In genomic region chr17:81406117-81406953, GRCh38 we compare ENCODE assay signal across 13 cellular contexts. TPM values are rescaled to one million over a fixed set of nuclear protein-coding genes. Genes with fewer than 3 reads are reported as not detected.
A peak's percentile ranks its signal among the peaks of the same experiment; 100 is the strongest.
DNase-seq lines count a peak whose midpoint lies in the region; ATAC-seq and TF ChIP-seq lines count a peak whose summit lies in the region.
"Had no signal": no experiment of that assay in that cellular context is flagged by ENCODE, and none has a peak within 500 bp of the region (broad histone marks: within the 10 kb centered on the region; RNA-seq: fewer than 3 reads in every experiment).

No MANE protein-coding gene starts in this region.

- no peak overlapping the region for H2AFZ ChIP-seq in ACC112 (ENCODE audit: low read length, unreplicated experiment)

- H3K9ac ChIP-seq in rectal smooth muscle tissue (ENCODE audit: low read length) = no peak overlapping the region

- H3K27ac ChIP-seq in ACC112 (ENCODE audit: low read depth, low read length) (peak overlapping the region; percentile 28; the same call in 1 of the 2 replicates), rectal smooth muscle tissue (ENCODE audit: low read depth, low read length) (no peak overlapping the region)

- ATAC-seq in sciatic nerve (no peak), GM21381 (IDR thresholded peaks at IDR 0.05; ENCODE audit: unreplicated experiment) (no peak)

- H3K4me3 ChIP-seq in ACC112 (ENCODE audit: low read depth, low read length) (no peak overlapping the region), fibroblast of villous mesenchyme (ENCODE audit: low read depth, low read length) (peak overlapping the region; percentile 13), rectal smooth muscle tissue (ENCODE audit: low read length) (peak overlapping the region; percentile 39)

- no peaks in the 10 kb centered on the region for H3K27me3 ChIP-seq in ACC112 (ENCODE audit: insufficient read depth, low read length)
- H3K27me3 ChIP-seq in rectal smooth muscle tissue (ENCODE audit: control insufficient read depth, insufficient read depth, low read length) = no peaks in the 10 kb centered on the region

- peaks cover 17% of the 10 kb centered on the region for H3K79me2 ChIP-seq in ACC112 (ENCODE audit: control insufficient read depth, insufficient read depth, low read length, unreplicated experiment)

- intact Hi-C loops in sciatic nerve (cut with DNase I) = no loop called here

- no peaks in the 10 kb centered on the region for H3K36me3 ChIP-seq in ACC112 (ENCODE audit: insufficient read depth, low read length)
- no peaks in the 10 kb centered on the region for H3K36me3 ChIP-seq in rectal smooth muscle tissue (ENCODE audit: control insufficient read depth, insufficient read depth, low read length)

- peak; percentile 68 for DNase-seq in NCI-H2227 (lab: John Stamatoyannopoulos, UW; ENCODE audit: unreplicated experiment)
- DNase-seq in fibroblast of villous mesenchyme (ENCODE audit: low read depth) = peak; percentile 96
- no peak for DNase-seq in kidney tubule cell (ENCODE audit: low spot score)
- DNase-seq in activated CD8-positive, alpha-beta memory T cell treated with anti-CD3 and anti-CD28 coated beads, Interleukin-2, amount 50 U/mL, for 48 hours = no peak
- no peak for DNase-seq in sciatic nerve (ENCODE audit: low spot score)
- DNase-seq: activated CD4-positive, alpha-beta T cell treated with anti-CD3 and anti-CD28 coated beads, Interleukin-2, amount 10 ng/mL, durations not matched to agents 24 days and 14 days; effector CD8-positive, alpha-beta T cell; GF-D8; NCI-H187; stimulated activated CD4-positive, alpha-beta T cell treated with anti-CD3 and anti-CD28 coated beads, Interleukin-1b, Interleukin-23, amount 100 ng/mL, for 48 hours had no signal

- H3K4me1 ChIP-seq in ACC112 (ENCODE audit: control insufficient read depth, insufficient read depth, low read length, unreplicated experiment) = peaks cover 45% of the 10 kb centered on the region
- H3K4me1 ChIP-seq in rectal smooth muscle tissue (ENCODE audit: control insufficient read depth, insufficient read depth, low read length) = peaks cover 37% of the 10 kb centered on the region

- no peak for TF ChIP-seq CTCF in fibroblast of villous mesenchyme (IDR thresholded peaks at IDR 0.05; ENCODE audit: insufficient read depth, low read depth, low read length)

RNA-seq across cellular contexts. Expression of gene BAHCC1, which starts 11.1 kb away (rescaled TPM):
- 6.5 and 8.4 TPM in 2 replicates for total RNA-seq in fibroblast of villous mesenchyme
- total RNA-seq in sciatic nerve = 47.8 TPM
- total RNA-seq: activated CD4-positive, alpha-beta T cell treated with anti-CD3 and anti-CD28 coated beads, Interleukin-2, amount 10 ng/mL, durations not matched to agents 24 days and 14 days had no signal

Comparison
In these comparisons a context has a peak if more than half of its experiments do, and no peak if none do; other contexts are left out.
1. DNase-seq: peak in NCI-H2227 (single experiment) and fibroblast of villous mesenchyme (single experiment); none in kidney tubule cell (single experiment), activated CD8-positive, alpha-beta memory T cell treated with anti-CD3 and anti-CD28 coated beads, Interleukin-2, amount 50 U/mL, for 48 hours (single experiment) and sciatic nerve (single experiment).